Comparison of ENCODE assay signal across 23 cellular contexts in the genomic region with DNA sequence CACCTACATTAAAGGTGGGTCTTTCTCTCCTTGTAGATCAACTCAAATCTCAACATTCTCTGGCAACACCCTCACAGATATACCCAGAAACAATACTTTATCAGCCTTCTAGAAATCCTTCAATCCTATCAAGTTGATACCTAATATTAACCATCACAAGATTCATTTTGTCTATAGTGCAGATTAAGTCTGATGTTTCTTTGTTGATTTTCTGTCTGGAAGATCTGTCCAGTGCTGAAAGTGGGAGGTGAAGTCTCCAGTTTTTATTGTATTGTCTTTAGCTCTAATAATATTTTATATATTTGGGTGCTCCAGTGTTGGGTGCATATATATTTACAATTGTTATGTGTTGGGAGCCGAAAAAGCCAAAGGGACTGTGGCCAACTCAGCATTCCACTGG.
"Had no signal": no experiment of that assay in that cellular context is flagged by ENCODE, and none has a peak within 500 bp of the region (broad histone marks: within the 10 kb centered on the region; RNA-seq: fewer than 3 reads in every experiment).

No MANE protein-coding gene starts in this region.

- H3K27me3 ChIP-seq: MG63 had no signal

- H3K4me3 ChIP-seq: MG63 had no signal

- H3K9ac ChIP-seq: SK-N-SH had no signal

- H3K4me2 ChIP-seq: SK-N-SH had no signal

- H3K27ac ChIP-seq: RWPE1 had no signal

- ATAC-seq: HepG2, Panc1 had no signal

- H3K9me3 ChIP-seq: MG63, SK-N-SH had no signal

- H3K36me3 ChIP-seq: MG63 had no signal

- DNase-seq: IMR-90, KBM-7, MG63, NCI-H1092, NCI-H1105 treated with DMSO at 0.1 percent for 48 hours, NCI-H1417 treated with DMSO at 0.1 percent for 48 hours, NCI-H146, NCI-H1694 treated with DMSO at 0.1 percent for 48 hours, NCI-H1930, NCI-H2081 treated with DMSO at 0.1 percent for 48 hours, NCI-H2171, NCI-H226, NCI-H446, NCI-H510A, NCI-H524 treated with DMSO at 0.1 percent for 48 hours, NCI-H69, NCI-H774, SHP77, SK-N-SH, SW 1271 had no signal
